In genomic region chr20:7090753-7091310, GRCh38 we compare ENCODE assay signal across 21 cellular contexts.
A peak's percentile ranks its signal among the peaks of the same experiment; 100 is the strongest.
DNase-seq lines count a peak whose midpoint lies in the region; ATAC-seq and TF ChIP-seq lines count a peak whose summit lies in the region.
"Had no signal": no experiment of that assay in that cellular context is flagged by ENCODE, and none has a peak within 500 bp of the region (broad histone marks: within the 10 kb centered on the region; RNA-seq: fewer than 3 reads in every experiment).

No MANE protein-coding gene starts in this region.

- H3K4me3 ChIP-seq in mammary epithelial cell (replicated peaks in 1 of 3; ENCODE audit: insufficient read depth in 1 of 3, low read depth in 2 of 3, low read length in 3 of 3) (no peak overlapping the region), epithelial cell of proximal tubule (ENCODE audit: low read depth, low read length) (no peak overlapping the region), lower lobe of right lung (no peak overlapping the region), upper lobe of right lung (no peak overlapping the region)
- H3K4me3 ChIP-seq: psoas muscle had no signal

- H3K27ac ChIP-seq in mammary epithelial cell (ENCODE audit: insufficient read depth, low read depth, low read length) (no peak overlapping the region), lower lobe of right lung (no peak overlapping the region), upper lobe of right lung (no peak overlapping the region)
- H3K27ac ChIP-seq: psoas muscle had no signal

- H3K27ac Mint-ChIP-seq in MCF 10A (ENCODE audit: low read depth, unreplicated experiment) (no peak overlapping the region), type B pancreatic cell (no peak overlapping the region)
- H3K27ac Mint-ChIP-seq: activated CD4-positive, alpha-beta memory T cell treated with anti-CD3 and anti-CD28 coated beads for 36 hours; activated naive CD8-positive, alpha-beta T cell treated with anti-CD3 and anti-CD28 coated beads, Interleukin-2, amount 50 U/mL, for 24 hours; CD8-positive, alpha-beta T cell; T-cell had no signal

- H4K20me1 ChIP-seq in mammary epithelial cell (ENCODE audit: insufficient read depth, low read length): no peaks in the 10 kb centered on the region

- no peak for TF ChIP-seq CTCF in mammary epithelial cell (conservative IDR thresholded peaks at IDR 0.05 in 1 of 2, IDR thresholded peaks at IDR 0.05 in 1 of 2; ENCODE audit: extremely low read depth in 1 of 2, insufficient read depth in 1 of 2, low read depth in 1 of 2, low read length in 2 of 2)
- TF ChIP-seq CTCF in MCF 10A (IDR thresholded peaks at IDR 0.05; ENCODE audit: unreplicated experiment): no peak
- TF ChIP-seq CTCF in epithelial cell of proximal tubule (conservative IDR thresholded peaks at IDR 0.05; ENCODE audit: low read depth, low read length): no peak
- TF ChIP-seq CTCF in lower lobe of right lung (IDR thresholded peaks at IDR 0.05): no peak
- no peak for TF ChIP-seq CTCF in upper lobe of right lung (IDR thresholded peaks at IDR 0.05)
- no peak for TF ChIP-seq CTCF in type B pancreatic cell (conservative IDR thresholded peaks at IDR 0.05)

- H3K27me3 Mint-ChIP-seq in MCF 10A (ENCODE audit: insufficient read depth, unreplicated experiment) (no peaks in the 10 kb centered on the region), type B pancreatic cell (no peaks in the 10 kb centered on the region)
- H3K27me3 Mint-ChIP-seq: activated CD4-positive, alpha-beta memory T cell treated with anti-CD3 and anti-CD28 coated beads for 36 hours; activated naive CD8-positive, alpha-beta T cell treated with anti-CD3 and anti-CD28 coated beads, Interleukin-2, amount 50 U/mL, for 24 hours; T-cell had no signal

- H3K36me3 Mint-ChIP-seq in MCF 10A (ENCODE audit: insufficient read depth, unreplicated experiment) (peaks cover 3% of the 10 kb centered on the region), type B pancreatic cell (no peaks in the 10 kb centered on the region)
- H3K36me3 Mint-ChIP-seq: activated CD4-positive, alpha-beta memory T cell treated with anti-CD3 and anti-CD28 coated beads for 36 hours; CD8-positive, alpha-beta T cell; T-cell had no signal

- no peaks in the 10 kb centered on the region for H3K9me3 ChIP-seq in mammary epithelial cell (replicated peaks; ENCODE audit: insufficient read depth, low read length)
- H3K9me3 ChIP-seq in lower lobe of right lung: no peaks in the 10 kb centered on the region
- no peaks in the 10 kb centered on the region for H3K9me3 ChIP-seq in upper lobe of right lung
- H3K9me3 ChIP-seq: psoas muscle had no signal

- in situ Hi-C loops in mammary epithelial cell (cut with MboI; ENCODE audit: low sequenced_read_pairs in 2 of 2): loop anchor here in 1 of 2 donors (10.0 kb wide), 1 partner anchor 266 kb away; no protein-coding TSS in a partner anchor

- H3K36me3 ChIP-seq in mammary epithelial cell (ENCODE audit: insufficient read depth, low read length) (no peaks in the 10 kb centered on the region), lower lobe of right lung (no peaks in the 10 kb centered on the region), upper lobe of right lung (no peaks in the 10 kb centered on the region)

- dilution Hi-C loops in mammary epithelial cell (cut with HindIII; ENCODE audit: low sequenced_read_pairs): no loop called here

- intact Hi-C loops in mammary epithelial cell (cut with micrococcal nuclease) (loop anchor here (5.0 to 10.0 kb wide), 4 partner anchors 149 to 924 kb away; no protein-coding TSS in a partner anchor), MCF 10A (cut with micrococcal nuclease) (loop anchor here (5.0 to 10.0 kb wide), 3 partner anchors 506 to 916 kb away; no protein-coding TSS in a partner anchor), lower lobe of right lung (cut with DNase I) (no loop called here), upper lobe of right lung (cut with DNase I) (no loop called here)

- WGBS in mammary epithelial cell (ENCODE audit: low coverage, missing lambda C conversion rate): 3% methylated on average over 4 of the region's 4 CpGs

- POLR2A ChIA-PET in MCF 10A (lab: Yijun Ruan, JAX): interaction anchor here (0.5 to 1.1 kb wide), 3 partner anchors 10 to 135 kb away, joined by 3 to 5 read pairs (median 4); no protein-coding TSS in a partner anchor

- H3K4me2 ChIP-seq in mammary epithelial cell (ENCODE audit: insufficient read depth, low read depth, low read length): no peak overlapping the region

- H3K9ac ChIP-seq in mammary epithelial cell (ENCODE audit: insufficient read depth, low read length): no peak overlapping the region

- H3K27me3 ChIP-seq in mammary epithelial cell (ENCODE audit: insufficient read depth, low read length) (no peaks in the 10 kb centered on the region), lower lobe of right lung (ENCODE audit: low read depth) (no peaks in the 10 kb centered on the region), upper lobe of right lung (no peaks in the 10 kb centered on the region)

- H2AFZ ChIP-seq in mammary epithelial cell (ENCODE audit: low read depth, low read length): peak overlapping the region; percentile 62

- H3K79me2 ChIP-seq in mammary epithelial cell (ENCODE audit: insufficient read depth, low read length): no peaks in the 10 kb centered on the region

- CTCF ChIA-PET in mammary epithelial cell (lab: Charles Lee; ENCODE audit: low non-redundant PET): no interaction called here
- CTCF ChIA-PET in MCF 10A (lab: Yijun Ruan, JAX): interaction anchor here (0.6 to 2.1 kb wide), 7 partner anchors 23 to 271 kb away, joined by 3 to 6 read pairs (median 4); no protein-coding TSS in a partner anchor

- H3K4me3 Mint-ChIP-seq in MCF 10A (ENCODE audit: unreplicated experiment): no peak overlapping the region
- no peak overlapping the region for H3K4me3 Mint-ChIP-seq in type B pancreatic cell
- H3K4me3 Mint-ChIP-seq: activated CD4-positive, alpha-beta memory T cell treated with anti-CD3 and anti-CD28 coated beads for 36 hours; activated naive CD8-positive, alpha-beta T cell treated with anti-CD3 and anti-CD28 coated beads, Interleukin-2, amount 50 U/mL, for 24 hours; CD8-positive, alpha-beta T cell; T-cell had no signal

- BruUV-seq in mammary epithelial cell (replicated peaks; lab: Mats Ljungman, UMichigan) (no TSS peak), MCF 10A (replicated peaks; lab: Mats Ljungman, UMichigan) (no TSS peak)

- H3K4me1 ChIP-seq in mammary epithelial cell (ENCODE audit: insufficient read depth, low read length) (no peaks in the 10 kb centered on the region), lower lobe of right lung (peaks cover 2% of the 10 kb centered on the region), upper lobe of right lung (no peaks in the 10 kb centered on the region)
- H3K4me1 ChIP-seq: psoas muscle had no signal

- no peak for DNase-seq in mammary epithelial cell
- no peak for DNase-seq in MCF 10A (ENCODE audit: unreplicated experiment)
- peak; percentile 1 for DNase-seq in epithelial cell of proximal tubule (ENCODE audit: low read depth)
- DNase-seq in lower lobe of right lung: no peak
- no peak for DNase-seq in upper lobe of right lung
- no peak for DNase-seq in type B pancreatic cell (ENCODE audit: extremely low spot score, unreplicated experiment)
- DNase-seq in AML-193 (lab: John Stamatoyannopoulos, UW): no peak
- DNase-seq: activated CD4-positive, alpha-beta memory T cell treated with anti-CD3 and anti-CD28 coated beads for 36 hours; activated gamma-delta T cell treated with Interleukin-2 at 50 U/mL for 16 hours; activated naive CD8-positive, alpha-beta T cell treated with anti-CD3 and anti-CD28 coated beads, Interleukin-2, amount 50 U/mL, for 24 hours; CD8-positive, alpha-beta T cell; DMS79; foreskin melanocyte; hippocampal formation; NCI-H1092 treated with DMSO at 0.1 percent for 48 hours; NCI-H187 treated with DMSO at 0.1 percent for 48 hours; psoas muscle; stimulated activated CD4-positive, alpha-beta T cell treated with anti-CD3 and anti-CD28 coated beads, Interleukin-1b, Interleukin-23, amount 100 ng/mL, for 48 hours; T-cell had no signal

- H3K9me3 Mint-ChIP-seq in MCF 10A (ENCODE audit: unreplicated experiment) (no peaks in the 10 kb centered on the region), type B pancreatic cell (no peaks in the 10 kb centered on the region)

- no peaks in the 10 kb centered on the region for H3K4me1 Mint-ChIP-seq in MCF 10A (ENCODE audit: insufficient read depth, unreplicated experiment)
- no peaks in the 10 kb centered on the region for H3K4me1 Mint-ChIP-seq in type B pancreatic cell (ENCODE audit: unreplicated experiment)
- H3K4me1 Mint-ChIP-seq: activated naive CD8-positive, alpha-beta T cell treated with anti-CD3 and anti-CD28 coated beads, Interleukin-2, amount 50 U/mL, for 24 hours; T-cell had no signal

- ATAC-seq in lower lobe of right lung (peak; percentile 67 to 68), upper lobe of right lung (peak; percentile 79), GM18519 (IDR thresholded peaks at IDR 0.05; ENCODE audit: low FRiP score, unreplicated experiment) (no peak)
- ATAC-seq: activated CD4-positive, CD25-positive, alpha-beta regulatory T cell treated with anti-CD3 and anti-CD28 coated beads, Interleukin-2, amount 50 U/mL, for 24 hours; activated naive CD8-positive, alpha-beta T cell treated with anti-CD3 and anti-CD28 coated beads, Interleukin-2, amount 50 U/mL, for 24 hours; CD8-positive, alpha-beta T cell; psoas muscle; T-cell had no signal

Comparison
In these comparisons a context has a peak if more than half of its experiments do, and no peak if none do; other contexts are left out.
1. intact Hi-C loops: an anchor here in mammary epithelial cell (5.0 to 10.0 kb wide) and MCF 10A (5.0 to 10.0 kb wide); none called in lower lobe of right lung and upper lobe of right lung.